In the genomic region with DNA sequence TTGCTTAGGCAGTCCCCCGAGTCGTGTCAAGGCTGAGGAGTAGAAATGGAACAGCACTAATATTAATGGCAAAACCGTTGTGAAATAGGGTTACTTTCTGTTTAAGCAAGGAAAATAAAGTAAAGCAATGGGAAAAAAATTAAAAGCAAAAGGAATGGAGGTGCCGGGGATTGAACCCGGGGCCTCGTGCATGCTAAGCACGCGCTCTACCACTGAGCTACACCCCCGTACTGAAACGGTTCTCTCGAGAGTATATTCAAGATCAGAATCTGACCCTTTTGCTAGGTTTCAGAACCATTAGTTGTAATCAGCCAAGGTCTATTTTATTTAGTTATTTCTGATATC, we compare ENCODE assay signal across 8 cellular contexts.
DNase-seq lines count a peak whose midpoint lies in the region; ATAC-seq and TF ChIP-seq lines count a peak whose summit lies in the region.

No MANE protein-coding gene starts in this region.

- peak overlapping the region; percentile 64 for H3K4me3 ChIP-seq in epithelial cell of esophagus (ENCODE audit: low read length)

- DNase-seq in AG09319 (ENCODE audit: extremely low read depth, low read depth): peak; percentile 37
- peak; percentile 7 for DNase-seq in GM19238 (ENCODE audit: insufficient read length, low spot score)
- DNase-seq in NOMO-1 (lab: John Stamatoyannopoulos, UW; ENCODE audit: unreplicated experiment in 2 of 2): peak; percentile 33 to 60
- DNase-seq in activated CD8-positive, alpha-beta memory T cell treated with anti-CD3 and anti-CD28 coated beads, Interleukin-2, amount 50 U/mL, for 1 hour (ENCODE audit: extremely low read depth): peak; percentile 36
- peak; percentile 72 for DNase-seq in epithelial cell of esophagus (ENCODE audit: low read depth)
- DNase-seq in mucosa of gallbladder (ENCODE audit: low spot score): peak; percentile 83
- peak; percentile 36 to 38 for DNase-seq in stimulated activated CD8-positive, alpha-beta memory T cell treated with anti-CD3 and anti-CD28 coated beads, Interleukin-7, amount 100 ng/mL, for 1 hour (ENCODE audit: low read depth in 2 of 2)

- ATAC-seq in HG03460 (IDR thresholded peaks at IDR 0.05; ENCODE audit: unreplicated experiment): peak; percentile 56

- TF ChIP-seq CTCF in AG09319 (IDR thresholded peaks at IDR 0.05; ENCODE audit: low read depth, low read length) (no peak), epithelial cell of esophagus (IDR thresholded peaks at IDR 0.05; ENCODE audit: insufficient read depth, low read depth, low read length, missing control alignments) (no peak)

Comparison
In these comparisons a context has a peak if more than half of its experiments do, and no peak if none do; other contexts are left out.
1. Peak in every context shown above with its lines: DNase-seq, ATAC-seq and H3K4me3 ChIP-seq.
2. DNase-seq: peak in every context shown above with its lines; median percentile 83 in mucosa of gallbladder; 72 in epithelial cell of esophagus; 46 in NOMO-1; 37 in AG09319; 37 in stimulated activated CD8-positive, alpha-beta memory T cell treated with anti-CD3 and anti-CD28 coated beads, Interleukin-7, amount 100 ng/mL, for 1 hour; 36 in activated CD8-positive, alpha-beta memory T cell treated with anti-CD3 and anti-CD28 coated beads, Interleukin-2, amount 50 U/mL, for 1 hour; 7 in GM19238.